2 cellular contexts compared by ENCODE assay signal in genomic region chr7:44630791-44631457, GRCh38.
TF ChIP-seq lines count a peak whose summit lies in the region.

No MANE protein-coding gene starts in this region.

TF ChIP-seq in IMR-90, 13 proteins besides CTCF, POLR2A, EP300 and RAD21 (continued from another document):
- no peak for TF ChIP-seq MAZ (IDR thresholded peaks at IDR 0.05; ENCODE audit: borderline replicate concordance, low read depth, low read length)
- no peak for TF ChIP-seq BHLHE40 (IDR thresholded peaks at IDR 0.05; ENCODE audit: low read depth, low read length)
- no peak for TF ChIP-seq FOS (IDR thresholded peaks at IDR 0.05; ENCODE audit: low read depth, low read length)
- TF ChIP-seq CEBPB (IDR thresholded peaks at IDR 0.05; ENCODE audit: low read depth, low read length) = no peak
- TF ChIP-seq RFX5 (IDR thresholded peaks at IDR 0.05; ENCODE audit: low read depth, low read length) = no peak
- no peak for TF ChIP-seq MXI1 (IDR thresholded peaks at IDR 0.05; ENCODE audit: borderline replicate concordance, low read depth, low read length)
- TF ChIP-seq, protein P1, sequence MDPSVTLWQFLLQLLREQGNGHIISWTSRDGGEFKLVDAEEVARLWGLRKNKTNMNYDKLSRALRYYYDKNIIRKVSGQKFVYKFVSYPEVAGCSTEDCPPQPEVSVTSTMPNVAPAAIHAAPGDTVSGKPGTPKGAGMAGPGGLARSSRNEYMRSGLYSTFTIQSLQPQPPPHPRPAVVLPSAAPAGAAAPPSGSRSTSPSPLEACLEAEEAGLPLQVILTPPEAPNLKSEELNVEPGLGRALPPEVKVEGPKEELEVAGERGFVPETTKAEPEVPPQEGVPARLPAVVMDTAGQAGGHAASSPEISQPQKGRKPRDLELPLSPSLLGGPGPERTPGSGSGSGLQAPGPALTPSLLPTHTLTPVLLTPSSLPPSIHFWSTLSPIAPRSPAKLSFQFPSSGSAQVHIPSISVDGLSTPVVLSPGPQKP (IDR thresholded peaks at IDR 0.05; ENCODE audit: borderline replicate concordance, low read depth, low read length) = no peak
- no peak for TF ChIP-seq MAFK (IDR thresholded peaks at IDR 0.05; ENCODE audit: low read depth, low read length)
- no peak for TF ChIP-seq RCOR1 (IDR thresholded peaks at IDR 0.05; ENCODE audit: insufficient replicate concordance, low read length)
- TF ChIP-seq USF2 (IDR thresholded peaks at IDR 0.05; ENCODE audit: low read depth, low read length) = no peak
- TF ChIP-seq CHD1 (IDR thresholded peaks at IDR 0.05; ENCODE audit: low read depth, low read length) = no peak
- TF ChIP-seq SMC3 (IDR thresholded peaks at IDR 0.05; ENCODE audit: low read depth, low read length) = no peak

TF ChIP-seq in SK-N-SH treated with all-trans-retinoic acid at 6 μM for 48 hours, 23 proteins besides CTCF, POLR2A, EP300 and RAD21 (continued from another document):
- TF ChIP-seq CREB5 (CRISPR knock-in tag; IDR thresholded peaks at IDR 0.05; ENCODE audit: low read depth) (no peak), RARB (CRISPR knock-in tag; IDR thresholded peaks at IDR 0.05) (no peak), TOX (CRISPR knock-in tag; IDR thresholded peaks at IDR 0.05; ENCODE audit: borderline replicate concordance) (no peak), GLIS3 (CRISPR knock-in tag; IDR thresholded peaks at IDR 0.05) (no peak)
